ENCODE assay signal across 1 cellular context in genomic region chr3:138367326-138367850, GRCh38.
TF ChIP-seq lines count a peak whose summit lies in the region.

No MANE protein-coding gene starts in this region.

TF ChIP-seq in SK-N-SH, 30 proteins besides CTCF, POLR2A, EP300 and RAD21 (continued from another document):
- no peak for TF ChIP-seq POLR2AphosphoS5 (IDR thresholded peaks at IDR 0.05; ENCODE audit: low read depth, low read length)
- TF ChIP-seq EZH2phosphoT487 (IDR thresholded peaks at IDR 0.05; ENCODE audit: borderline replicate concordance, low read depth) = no peak
- TF ChIP-seq TEAD4 (IDR thresholded peaks at IDR 0.05; ENCODE audit: borderline replicate concordance, insufficient read depth) = no peak
- TF ChIP-seq FOXJ3 (CRISPR knock-in tag; IDR thresholded peaks at IDR 0.05) = no peak
- no peak for TF ChIP-seq FOSL2 (IDR thresholded peaks at IDR 0.05; ENCODE audit: borderline replicate concordance, low read depth)
- no peak for TF ChIP-seq CHD2 (IDR thresholded peaks at IDR 0.05; ENCODE audit: low read length, partially characterized antibody)
- TF ChIP-seq GATA2 (CRISPR knock-in tag; IDR thresholded peaks at IDR 0.05) = no peak
- no peak for TF ChIP-seq FOXM1 (IDR thresholded peaks at IDR 0.05; ENCODE audit: low read depth)
- no peak for TF ChIP-seq MXI1 (IDR thresholded peaks at IDR 0.05; ENCODE audit: low read depth, low read length)
- no peak for TF ChIP-seq ZBTB33 (IDR thresholded peaks at IDR 0.05; ENCODE audit: borderline replicate concordance, low read depth)
- no peak for TF ChIP-seq SMC3 (IDR thresholded peaks at IDR 0.05; ENCODE audit: low read depth, low read length)
